ENCODE assay signal across 9 cellular contexts in the genomic region with DNA sequence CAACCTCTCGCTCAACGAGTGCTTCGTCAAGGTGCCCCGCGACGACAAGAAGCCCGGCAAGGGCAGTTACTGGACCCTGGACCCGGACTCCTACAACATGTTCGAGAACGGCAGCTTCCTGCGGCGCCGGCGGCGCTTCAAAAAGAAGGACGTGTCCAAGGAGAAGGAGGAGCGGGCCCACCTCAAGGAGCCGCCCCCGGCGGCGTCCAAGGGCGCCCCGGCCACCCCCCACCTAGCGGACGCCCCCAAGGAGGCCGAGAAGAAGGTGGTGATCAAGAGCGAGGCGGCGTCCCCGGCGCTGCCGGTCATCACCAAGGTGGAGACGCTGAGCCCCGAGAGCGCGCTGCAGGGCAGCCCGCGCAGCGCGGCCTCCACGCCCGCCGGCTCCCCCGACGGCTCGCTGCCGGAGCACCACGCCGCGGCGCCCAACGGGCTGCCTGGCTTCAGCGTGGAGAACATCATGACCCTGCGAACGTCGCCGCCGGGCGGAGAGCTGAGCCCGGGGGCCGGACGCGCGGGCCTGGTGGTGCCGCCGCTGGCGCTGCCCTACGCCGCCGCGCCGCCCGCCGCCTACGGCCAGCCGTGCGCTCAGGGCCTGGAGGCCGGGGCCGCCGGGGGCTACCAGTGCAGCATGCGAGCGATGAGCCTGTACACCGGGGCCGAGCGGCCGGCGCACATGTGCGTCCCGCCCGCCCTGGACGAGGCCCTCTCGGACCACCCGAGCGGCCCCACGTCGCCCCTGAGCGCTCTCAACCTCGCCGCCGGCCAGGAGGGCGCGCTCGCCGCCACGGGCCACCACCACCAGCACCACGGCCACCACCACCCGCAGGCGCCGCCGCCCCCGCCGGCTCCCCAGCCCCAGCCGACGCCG. TPM values are rescaled to one million over a fixed set of nuclear protein-coding genes. Genes with fewer than 3 reads are reported as not detected.
DNase-seq lines count a peak whose midpoint lies in the region; ATAC-seq and TF ChIP-seq lines count a peak whose summit lies in the region.
"Had no signal": no experiment of that assay in that cellular context is flagged by ENCODE, and none has a peak within 500 bp of the region (broad histone marks: within the 10 kb centered on the region; RNA-seq: fewer than 3 reads in every experiment).

No MANE protein-coding gene starts in this region.

- H3K27ac ChIP-seq in RWPE2 (ENCODE audit: poor library complexity, severe bottlenecking) (peak overlapping the region; percentile 76), neural cell (ENCODE audit: low read length) (no peak overlapping the region), Karpas-422 (ENCODE audit: low read length) (no peak overlapping the region)

- H3K9ac ChIP-seq in neural cell (ENCODE audit: low read length) = no peak overlapping the region
- no peak overlapping the region for H3K9ac ChIP-seq in Karpas-422 (ENCODE audit: low read length)

- peaks cover 12% of the 10 kb centered on the region; the same call in 1 of the 2 replicates for H3K36me3 ChIP-seq in RWPE2 (ENCODE audit: low read depth)
- no peaks in the 10 kb centered on the region for H3K36me3 ChIP-seq in neural cell (ENCODE audit: insufficient read depth, low read length)
- H3K36me3 ChIP-seq in Karpas-422 (ENCODE audit: insufficient read depth, low read length) = no peaks in the 10 kb centered on the region

- peaks cover 7% of the 10 kb centered on the region for H3K4me1 ChIP-seq in RWPE2 (ENCODE audit: insufficient read depth, poor library complexity, severe bottlenecking)
- no peaks in the 10 kb centered on the region for H3K4me1 ChIP-seq in Karpas-422 (ENCODE audit: low read length)

- DNase-seq in AG20443 (ENCODE audit: low spot score) (peak; percentile 77), RWPE2 (ENCODE audit: low spot score) (no peak), fibroblast of pulmonary artery (ENCODE audit: low read depth) (peak; percentile 61), Karpas-422 (no peak), SHP77 treated with DMSO at 0.1 percent for 48 hours (lab: John Stamatoyannopoulos, UW) (no peak)
- DNase-seq: KBM-7 had no signal

- H3K9me3 ChIP-seq in RWPE2 (ENCODE audit: severe bottlenecking) (no peaks in the 10 kb centered on the region), neural cell (ENCODE audit: low read length) (no peaks in the 10 kb centered on the region), Karpas-422 (ENCODE audit: low read length) (no peaks in the 10 kb centered on the region)

- H3K27me3 ChIP-seq in RWPE2 (ENCODE audit: insufficient read depth, poor library complexity, severe bottlenecking) = peaks cover 14% of the 10 kb centered on the region
- peaks cover 88% of the 10 kb centered on the region for H3K27me3 ChIP-seq in neural cell (ENCODE audit: insufficient read depth, low read depth, low read length)
- H3K27me3 ChIP-seq in Karpas-422 (ENCODE audit: low read length) = no peaks in the 10 kb centered on the region

- ATAC-seq in RWPE2 (ENCODE audit: low read depth) = peak; percentile 19
- ATAC-seq in HG02884 (IDR thresholded peaks at IDR 0.05; ENCODE audit: unreplicated experiment) = no peak
- no peak for ATAC-seq in activated CD4-positive, CD25-positive, alpha-beta regulatory T cell treated with anti-CD3 and anti-CD28 coated beads, Interleukin-2, amount 50 U/mL, for 24 hours

- H2AFZ ChIP-seq in neural cell (ENCODE audit: low read depth, low read length) (no peak overlapping the region), Karpas-422 (ENCODE audit: low read length) (no peak overlapping the region)

- TF ChIP-seq CTCF in RWPE2 (IDR thresholded peaks at IDR 0.05; ENCODE audit: poor library complexity, severe bottlenecking) (peak; percentile 57), fibroblast of pulmonary artery (IDR thresholded peaks at IDR 0.05; ENCODE audit: low read length, missing control alignments) (no peak), neural cell (IDR thresholded peaks at IDR 0.05; ENCODE audit: poor library complexity, severe bottlenecking) (no peak)

- H3K9me2 ChIP-seq in neural cell (ENCODE audit: insufficient read depth, low read length) (no peaks in the 10 kb centered on the region), Karpas-422 (replicated peaks; ENCODE audit: insufficient read depth, low read length) (no peaks in the 10 kb centered on the region)

- H4K20me1 ChIP-seq in neural cell (ENCODE audit: insufficient read depth) (no peaks in the 10 kb centered on the region), Karpas-422 (ENCODE audit: insufficient read depth, low read depth, low read length) (no peaks in the 10 kb centered on the region)

- H3K4me3 ChIP-seq in RWPE2 (ENCODE audit: severe bottlenecking) = peak overlapping the region; percentile 80
- H3K4me3 ChIP-seq in fibroblast of pulmonary artery (replicated peaks; ENCODE audit: low read depth, low read length) = peak overlapping the region; percentile 77
- no peak overlapping the region for H3K4me3 ChIP-seq in neural cell (ENCODE audit: low read length)
- no peak overlapping the region for H3K4me3 ChIP-seq in Karpas-422 (ENCODE audit: low read length)

- H3K79me2 ChIP-seq in neural cell (replicated peaks; ENCODE audit: insufficient read depth, low read length) (no peaks in the 10 kb centered on the region), Karpas-422 (ENCODE audit: low read length) (no peaks in the 10 kb centered on the region)

- no peak for TF ChIP-seq EP300 in neural cell (conservative IDR thresholded peaks at IDR 0.05; ENCODE audit: poor library complexity, severe bottlenecking)

- no peak for TF ChIP-seq RAD21 in neural cell (conservative IDR thresholded peaks at IDR 0.05)

- no peaks in the 10 kb centered on the region for H3F3A ChIP-seq in neural cell (ENCODE audit: insufficient read depth, low read length, poor library complexity, severe bottlenecking)

- H3K4me2 ChIP-seq in neural cell (ENCODE audit: low read length) = no peak overlapping the region
- no peak overlapping the region for H3K4me2 ChIP-seq in Karpas-422 (ENCODE audit: low read depth, low read length, poor library complexity, severe bottlenecking)

TF ChIP-seq in neural cell, 6 proteins besides CTCF, POLR2A, EP300 and RAD21:
- TF ChIP-seq EZH2 (IDR thresholded peaks at IDR 0.05; ENCODE audit: borderline replicate concordance, insufficient read depth, low read length, poor library complexity, severe bottlenecking) (peak; percentile 99), SMC3 (conservative IDR thresholded peaks at IDR 0.05; ENCODE audit: poor library complexity) (no peak), POLR2AphosphoS5 (IDR thresholded peaks at IDR 0.05) (no peak), MXI1 (conservative IDR thresholded peaks at IDR 0.05; ENCODE audit: poor library complexity, severe bottlenecking) (no peak), TAF1 (IDR thresholded peaks at IDR 0.05; ENCODE audit: low read depth) (no peak)
- TF ChIP-seq, protein P1, sequence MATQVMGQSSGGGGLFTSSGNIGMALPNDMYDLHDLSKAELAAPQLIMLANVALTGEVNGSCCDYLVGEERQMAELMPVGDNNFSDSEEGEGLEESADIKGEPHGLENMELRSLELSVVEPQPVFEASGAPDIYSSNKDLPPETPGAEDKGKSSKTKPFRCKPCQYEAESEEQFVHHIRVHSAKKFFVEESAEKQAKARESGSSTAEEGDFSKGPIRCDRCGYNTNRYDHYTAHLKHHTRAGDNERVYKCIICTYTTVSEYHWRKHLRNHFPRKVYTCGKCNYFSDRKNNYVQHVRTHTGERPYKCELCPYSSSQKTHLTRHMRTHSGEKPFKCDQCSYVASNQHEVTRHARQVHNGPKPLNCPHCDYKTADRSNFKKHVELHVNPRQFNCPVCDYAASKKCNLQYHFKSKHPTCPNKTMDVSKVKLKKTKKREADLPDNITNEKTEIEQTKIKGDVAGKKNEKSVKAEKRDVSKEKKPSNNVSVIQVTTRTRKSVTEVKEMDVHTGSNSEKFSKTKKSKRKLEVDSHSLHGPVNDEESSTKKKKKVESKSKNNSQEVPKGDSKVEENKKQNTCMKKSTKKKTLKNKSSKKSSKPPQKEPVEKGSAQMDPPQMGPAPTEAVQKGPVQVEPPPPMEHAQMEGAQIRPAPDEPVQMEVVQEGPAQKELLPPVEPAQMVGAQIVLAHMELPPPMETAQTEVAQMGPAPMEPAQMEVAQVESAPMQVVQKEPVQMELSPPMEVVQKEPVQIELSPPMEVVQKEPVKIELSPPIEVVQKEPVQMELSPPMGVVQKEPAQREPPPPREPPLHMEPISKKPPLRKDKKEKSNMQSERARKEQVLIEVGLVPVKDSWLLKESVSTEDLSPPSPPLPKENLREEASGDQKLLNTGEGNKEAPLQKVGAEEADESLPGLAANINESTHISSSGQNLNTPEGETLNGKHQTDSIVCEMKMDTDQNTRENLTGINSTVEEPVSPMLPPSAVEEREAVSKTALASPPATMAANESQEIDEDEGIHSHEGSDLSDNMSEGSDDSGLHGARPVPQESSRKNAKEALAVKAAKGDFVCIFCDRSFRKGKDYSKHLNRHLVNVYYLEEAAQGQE (IDR thresholded peaks at IDR 0.05; ENCODE audit: borderline replicate concordance) = no peak

RNA-seq across cellular contexts. Expression of a gene that starts 1.3 kb away (rescaled TPM):
- not detected in 2 replicates for polyA plus RNA-seq in neural cell
- polyA minus RNA-seq in neural cell = not detected in 2 replicates
- 0.07 TPM in 1 of 2 replicates, not detected in the other for total RNA-seq in Karpas-422 (2014; rRNA removed; shearing (Covaris generic); ENCODE audit: low replicate concordance)

RNA-seq across cellular contexts. Expression of a gene that starts 10.4 kb away (rescaled TPM):
- 0.07 and 0.24 TPM in 2 replicates for polyA plus RNA-seq in neural cell
- polyA minus RNA-seq in neural cell = not detected in 2 replicates
- not detected in 2 replicates for total RNA-seq in Karpas-422 (2014; rRNA removed; shearing (Covaris generic); ENCODE audit: low replicate concordance)

RNA-seq across cellular contexts. Expression of a gene that starts 12.9 kb away (rescaled TPM):
- polyA plus RNA-seq in neural cell = 25.0 and 39.4 TPM in 2 replicates
- polyA minus RNA-seq in neural cell = 37.3 and 43.2 TPM in 2 replicates
- total RNA-seq in Karpas-422 (2014; rRNA removed; shearing (Covaris generic); ENCODE audit: low replicate concordance) = 18.8 and 21.8 TPM in 2 replicates

RNA-seq across cellular contexts. Expression of a gene that starts 57.6 kb away (rescaled TPM):
- not detected in 2 replicates for polyA plus RNA-seq in neural cell
- polyA minus RNA-seq in neural cell = not detected in 2 replicates
- total RNA-seq in Karpas-422 (2014; rRNA removed; shearing (Covaris generic); ENCODE audit: low replicate concordance) = not detected in 2 replicates

Comparison
In these comparisons a context has a peak if more than half of its experiments do, and no peak if none do; other contexts are left out.
1. DNase-seq: peak in AG20443 (single experiment) and fibroblast of pulmonary artery (single experiment); none in RWPE2 (single experiment), Karpas-422 (single experiment) and SHP77 treated with DMSO at 0.1 percent for 48 hours (single experiment).
2. H3K4me3 ChIP-seq: peak in RWPE2 (single experiment) and fibroblast of pulmonary artery (single experiment); none in neural cell (single experiment) and Karpas-422 (single experiment).